In genomic region chr1:51693420-51694144, GRCh38 we compare ENCODE assay signal across 15 cellular contexts.
DNase-seq lines count a peak whose midpoint lies in the region; ATAC-seq, FAIRE-seq and TF ChIP-seq lines count a peak whose summit lies in the region.
"Had no signal": no experiment of that assay in that cellular context is flagged by ENCODE, and none has a peak within 500 bp of the region (broad histone marks: within the 10 kb centered on the region; RNA-seq: fewer than 3 reads in every experiment).

No MANE protein-coding gene starts in this region.

- H3K27me3 Mint-ChIP-seq in immature natural killer cell (ENCODE audit: low read depth in 3 of 3): peaks cover 0 to 2% (median 1%) of the 10 kb centered on the region in 3 donors
- H3K27me3 Mint-ChIP-seq: activated CD4-positive, alpha-beta T cell treated with anti-CD3 and anti-CD28 coated beads for 36 hours had no signal

- no peaks in the 10 kb centered on the region for H3K4me1 Mint-ChIP-seq in immature natural killer cell
- peaks cover 22% of the 10 kb centered on the region for H3K4me1 Mint-ChIP-seq in stimulated activated effector memory CD8-positive, alpha-beta T cell treated with anti-CD3 and anti-CD28 coated beads, Interleukin-12 subunit alpha, Interleukin-12 subunit beta, amount 100 ng/mL, for 72 hours

- H3K9me3 ChIP-seq in RWPE2 (ENCODE audit: severe bottlenecking) (no peaks in the 10 kb centered on the region), small intestine (ENCODE audit: control insufficient read depth, low read depth) (no peaks in the 10 kb centered on the region)
- H3K9me3 ChIP-seq: spleen had no signal

- H3K27ac ChIP-seq in RWPE2 (ENCODE audit: poor library complexity, severe bottlenecking) (peak overlapping the region; percentile 90), small intestine (ENCODE audit: low read depth in 1 of 2, low read length in 1 of 2) (no peak overlapping the region)

- H3K27ac Mint-ChIP-seq in immature natural killer cell: no peak overlapping the region
- H3K27ac Mint-ChIP-seq in stimulated activated effector memory CD8-positive, alpha-beta T cell treated with anti-CD3 and anti-CD28 coated beads, Interleukin-12 subunit alpha, Interleukin-12 subunit beta, amount 100 ng/mL, for 72 hours: no peak overlapping the region
- H3K27ac Mint-ChIP-seq: activated CD4-positive, alpha-beta T cell treated with anti-CD3 and anti-CD28 coated beads for 36 hours; T-helper 1 cell treated with Interleukin-12 subunit alpha and Interleukin-12 subunit beta and Interleukin-4 antibody, amounts not matched to agents 30 μg/mL and 1 μg/mL, for 36 hours had no signal

- no peaks in the 10 kb centered on the region for H3K36me3 Mint-ChIP-seq in immature natural killer cell
- H3K36me3 Mint-ChIP-seq in stimulated activated effector memory CD8-positive, alpha-beta T cell treated with anti-CD3 and anti-CD28 coated beads, Interleukin-12 subunit alpha, Interleukin-12 subunit beta, amount 100 ng/mL, for 72 hours: no peaks in the 10 kb centered on the region

- FAIRE-seq in small intestine (lab: Jason Lieb, UNC): no peak
- FAIRE-seq: H1 had no signal

- H3K4me3 ChIP-seq in RWPE2 (ENCODE audit: severe bottlenecking) (no peak overlapping the region), small intestine (ENCODE audit: low read depth in 1 of 2, low read length in 2 of 2) (no peak overlapping the region)
- H3K4me3 ChIP-seq: spleen had no signal

- H3K4me3 Mint-ChIP-seq in immature natural killer cell: no peak overlapping the region
- no peak overlapping the region for H3K4me3 Mint-ChIP-seq in stimulated activated effector memory CD8-positive, alpha-beta T cell treated with anti-CD3 and anti-CD28 coated beads, Interleukin-12 subunit alpha, Interleukin-12 subunit beta, amount 100 ng/mL, for 72 hours
- H3K4me3 Mint-ChIP-seq: activated CD4-positive, alpha-beta T cell treated with anti-CD3 and anti-CD28 coated beads for 36 hours; T-helper 1 cell treated with Interleukin-12 subunit alpha and Interleukin-12 subunit beta and Interleukin-4 antibody, amounts not matched to agents 30 μg/mL and 1 μg/mL, for 36 hours had no signal

- H3K27me3 ChIP-seq in RWPE2 (ENCODE audit: insufficient read depth, poor library complexity, severe bottlenecking): no peaks in the 10 kb centered on the region
- H3K27me3 ChIP-seq in small intestine (ENCODE audit: control insufficient read depth in 2 of 2, insufficient read depth in 2 of 2, low read length in 2 of 2): no peaks in the 10 kb centered on the region
- H3K27me3 ChIP-seq: spleen had no signal

- WGBS in small intestine, 3 donors: 62 to 73% (median 67%) methylated on average over 4 of the region's 4 CpGs

- H3K9me3 Mint-ChIP-seq in immature natural killer cell: no peaks in the 10 kb centered on the region
- H3K9me3 Mint-ChIP-seq in stimulated activated effector memory CD8-positive, alpha-beta T cell treated with anti-CD3 and anti-CD28 coated beads, Interleukin-12 subunit alpha, Interleukin-12 subunit beta, amount 100 ng/mL, for 72 hours: no peaks in the 10 kb centered on the region
- H3K9me3 Mint-ChIP-seq: T-helper 1 cell treated with Interleukin-12 subunit alpha and Interleukin-12 subunit beta and Interleukin-4 antibody, amounts not matched to agents 30 μg/mL and 1 μg/mL, for 36 hours had no signal

- H3K36me3 ChIP-seq in RWPE2 (ENCODE audit: low read depth): no peaks in the 10 kb centered on the region
- no peaks in the 10 kb centered on the region for H3K36me3 ChIP-seq in small intestine (ENCODE audit: control insufficient read depth in 2 of 2, insufficient read depth in 2 of 2, low read length in 2 of 2)
- H3K36me3 ChIP-seq: spleen had no signal

- no peak for TF ChIP-seq CTCF in RWPE2 (IDR thresholded peaks at IDR 0.05; ENCODE audit: poor library complexity, severe bottlenecking)

- ATAC-seq in RWPE2 (ENCODE audit: low read depth): peak; percentile 35; the same call in 1 of the 3 replicates
- no peak for ATAC-seq in stimulated activated effector memory CD8-positive, alpha-beta T cell treated with anti-CD3 and anti-CD28 coated beads, Interleukin-12 subunit alpha, Interleukin-12 subunit beta, amount 100 ng/mL, for 72 hours
- ATAC-seq: activated CD4-positive, alpha-beta T cell treated with anti-CD3 and anti-CD28 coated beads for 36 hours had no signal

- DNase-seq in NCI-H1694 treated with DMSO at 0.1 percent for 48 hours (lab: John Stamatoyannopoulos, UW): peak; percentile 41
- DNase-seq in NCI-H1694 (lab: John Stamatoyannopoulos, UW): no peak
- DNase-seq in RWPE2 (ENCODE audit: low spot score): no peak
- DNase-seq in fibroblast of peridontal ligament (ENCODE audit: extremely low read depth): peak; percentile 35
- DNase-seq in small intestine: peak; percentile 5
- DNase-seq in activated gamma-delta T cell treated with Interleukin-2 at 50 U/mL for 16 hours: no peak
- no peak for DNase-seq in immature natural killer cell
- no peak for DNase-seq in stimulated activated effector memory CD8-positive, alpha-beta T cell treated with anti-CD3 and anti-CD28 coated beads, Interleukin-12 subunit alpha, Interleukin-12 subunit beta, amount 100 ng/mL, for 72 hours (ENCODE audit: low spot score in 2 of 2)
- DNase-seq: activated CD4-positive, alpha-beta T cell treated with anti-CD3 and anti-CD28 coated beads for 36 hours; activated T-cell treated with anti-CD3 and anti-CD28 coated beads for 4 hours; MV-4-11; NCI-H446; spleen had no signal

- H3K4me1 ChIP-seq in RWPE2 (ENCODE audit: insufficient read depth, poor library complexity, severe bottlenecking): peaks cover 61% of the 10 kb centered on the region
- no peaks in the 10 kb centered on the region for H3K4me1 ChIP-seq in small intestine (ENCODE audit: control insufficient read depth in 2 of 2, insufficient read depth in 1 of 2, low read depth in 1 of 2, low read length in 1 of 2)

Comparison
In these comparisons a context has a peak if more than half of its experiments do, and no peak if none do; other contexts are left out.
1. DNase-seq: peak in NCI-H1694 treated with DMSO at 0.1 percent for 48 hours (single experiment), fibroblast of peridontal ligament (single experiment) and small intestine (single experiment); none in NCI-H1694 (single experiment), RWPE2 (single experiment), activated gamma-delta T cell treated with Interleukin-2 at 50 U/mL for 16 hours (single experiment), immature natural killer cell (0 of 3) and stimulated activated effector memory CD8-positive, alpha-beta T cell treated with anti-CD3 and anti-CD28 coated beads, Interleukin-12 subunit alpha, Interleukin-12 subunit beta, amount 100 ng/mL, for 72 hours (0 of 2).